In the genomic region with DNA sequence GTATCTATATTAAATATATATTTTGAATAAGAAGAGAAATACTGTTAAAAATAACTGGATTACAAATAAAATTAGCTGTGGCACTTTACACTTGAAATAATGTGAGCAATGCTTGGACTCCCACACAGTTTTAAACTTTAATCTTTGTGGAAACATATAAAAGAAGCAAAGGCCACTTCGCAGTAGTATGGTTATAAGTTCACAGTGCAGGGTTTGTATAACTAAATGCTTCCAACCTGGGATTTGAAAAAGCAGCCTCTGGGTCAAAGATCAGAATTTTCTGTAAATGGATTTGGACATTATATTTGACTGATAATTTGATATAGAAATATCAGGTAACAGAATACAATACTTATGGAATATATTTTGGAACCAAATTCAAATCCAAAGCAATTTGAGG, we compare ENCODE assay signal across 35 cellular contexts.
"Had no signal": no experiment of that assay in that cellular context is flagged by ENCODE, and none has a peak within 500 bp of the region (broad histone marks: within the 10 kb centered on the region; RNA-seq: fewer than 3 reads in every experiment).

No MANE protein-coding gene starts in this region.

- H3K27ac ChIP-seq: adrenal gland, brain microvascular endothelial cell, breast epithelium, VCaP had no signal

- H3K4me1 ChIP-seq: adrenal gland, breast epithelium had no signal

- H3K4me1 Mint-ChIP-seq: activated B cell treated with CpG ODN at 0.5 μM for 24 hours; activated naive CD8-positive, alpha-beta T cell treated with anti-CD3 and anti-CD28 coated beads for 36 hours; activated T-helper 17 cell treated with anti-CD3 and anti-CD28 coated beads, Interleukin-2, amount 50 U/mL, for 72 hours had no signal

- H3K27me3 Mint-ChIP-seq: activated B cell treated with CpG ODN at 0.5 μM for 24 hours; activated CD4-positive, alpha-beta memory T cell treated with anti-CD3 and anti-CD28 coated beads for 36 hours; activated CD8-positive, alpha-beta T cell treated with anti-CD3 and anti-CD28 coated beads for 36 hours; activated naive CD8-positive, alpha-beta T cell treated with anti-CD3 and anti-CD28 coated beads for 36 hours; activated T-helper 17 cell treated with anti-CD3 and anti-CD28 coated beads, Interleukin-2, amount 50 U/mL, for 72 hours had no signal

- H3K36me3 ChIP-seq: adrenal gland, brain microvascular endothelial cell, breast epithelium had no signal

- H3K27ac Mint-ChIP-seq: activated B cell treated with CpG ODN at 0.5 μM for 24 hours; activated CD4-positive, alpha-beta memory T cell treated with anti-CD3 and anti-CD28 coated beads for 36 hours; activated CD4-positive, alpha-beta T cell treated with anti-CD3 and anti-CD28 coated beads, Interleukin-2, amount 10 ng/mL, durations not matched to agents 24 days and 14 days; activated CD8-positive, alpha-beta T cell treated with anti-CD3 and anti-CD28 coated beads for 36 hours; activated naive CD4-positive, alpha-beta T cell treated with anti-CD3 and anti-CD28 coated beads for 36 hours; activated naive CD4-positive, alpha-beta T cell treated with anti-CD3 and anti-CD28 coated beads, Interleukin-2, amount 50 U/mL, for 72 hours; activated naive CD8-positive, alpha-beta T cell treated with anti-CD3 and anti-CD28 coated beads for 36 hours; activated T-cell treated with anti-CD3 and anti-CD28 coated beads, Interleukin-2, amount 50 U/mL, for 72 hours; activated T-helper 1 cell treated with anti-CD3 and anti-CD28 coated beads, Interleukin-12 subunit alpha, Interleukin-12 subunit beta, Interleukin-2, Interleukin-4 antibody, amounts not matched to agents 30 ng/mL and 10 ng/mL and 1 ng/mL, durations not matched to agents 14 hours and 24 hours and 36 hours; activated T-helper 17 cell treated with anti-CD3 and anti-CD28 coated beads, Interleukin-2, amount 50 U/mL, for 72 hours; T-helper 1 cell treated with Interleukin-12 subunit alpha and Interleukin-12 subunit beta and Interleukin-4 antibody, amounts not matched to agents 30 μg/mL and 1 μg/mL, for 36 hours; T-helper 2 cell treated with Interferon-gamma antibody and Interleukin-4, amounts not matched to agents 5 μg/mL and 100 μg/mL, for 36 hours had no signal

- DNase-seq: activated B cell treated with CpG ODN at 0.5 μM for 24 hours; activated CD4-positive, alpha-beta memory T cell treated with anti-CD3 and anti-CD28 coated beads for 36 hours; activated CD4-positive, alpha-beta T cell treated with anti-CD3 and anti-CD28 coated beads for 4 hours; activated CD4-positive, alpha-beta T cell treated with anti-CD3 and anti-CD28 coated beads, Interleukin-2, amount 10 ng/mL, durations not matched to agents 24 days and 14 days; activated CD4-positive, alpha-beta T cell treated with anti-CD3 and anti-CD28 coated beads, Interleukin-2, amount 50 U/mL, for 1 hour; activated CD4-positive, alpha-beta T cell treated with anti-CD3 and anti-CD28 coated beads, Interleukin-2, amount 50 U/mL, for 4 hours; activated CD4-positive, CD25-positive, alpha-beta regulatory T cell treated with anti-CD3 and anti-CD28 coated beads, Interleukin-2, amount 50 U/mL, for 72 hours; activated CD8-positive, alpha-beta memory T cell treated with anti-CD3 and anti-CD28 coated beads, Interleukin-2, amount 50 U/mL, for 4 hours; activated CD8-positive, alpha-beta T cell treated with anti-CD3 and anti-CD28 coated beads for 36 hours; activated effector memory CD4-positive, alpha-beta T cell treated with anti-CD3 and anti-CD28 coated beads, Interleukin-2, amount 50 U/mL, for 16 hours; activated gamma-delta T cell treated with Interleukin-2 at 50 U/mL for 16 hours; activated naive CD4-positive, alpha-beta T cell; activated naive CD4-positive, alpha-beta T cell treated with anti-CD3 and anti-CD28 coated beads for 36 hours; activated naive CD4-positive, alpha-beta T cell treated with anti-CD3 and anti-CD28 coated beads, Interleukin-2, amount 50 U/mL, for 16 hours; activated naive CD8-positive, alpha-beta T cell treated with anti-CD3 and anti-CD28 coated beads for 36 hours; activated T-cell treated with anti-CD3 and anti-CD28 coated beads for 4 hours; activated T-cell treated with anti-CD3 and anti-CD28 coated beads, Interleukin-2, amount 50 U/mL, for 1 hour; activated T-cell treated with anti-CD3 and anti-CD28 coated beads, Interleukin-2, amount 50 U/mL, for 4 hours; activated T-cell treated with anti-CD3 and anti-CD28 coated beads, Interleukin-2, amount 50 U/mL, for 72 hours; adrenal gland; amniotic stem cell; aorta; body of pancreas; brain microvascular endothelial cell; central memory CD4-positive, alpha-beta T cell; T-helper 1 cell; T-helper 2 cell; T-helper 9 cell had no signal

- H3K9me3 Mint-ChIP-seq: activated B cell treated with CpG ODN at 0.5 μM for 24 hours; activated CD4-positive, alpha-beta memory T cell treated with anti-CD3 and anti-CD28 coated beads for 36 hours; activated CD4-positive, alpha-beta T cell treated with anti-CD3 and anti-CD28 coated beads, Interleukin-2, amount 10 ng/mL, durations not matched to agents 24 days and 14 days; activated CD8-positive, alpha-beta T cell treated with anti-CD3 and anti-CD28 coated beads for 36 hours; activated naive CD4-positive, alpha-beta T cell treated with anti-CD3 and anti-CD28 coated beads for 36 hours; activated naive CD4-positive, alpha-beta T cell treated with anti-CD3 and anti-CD28 coated beads, Interleukin-2, amount 50 U/mL, for 72 hours; activated T-cell treated with anti-CD3 and anti-CD28 coated beads, Interleukin-2, amount 50 U/mL, for 4 hours; activated T-helper 1 cell treated with anti-CD3 and anti-CD28 coated beads, Interleukin-12 subunit alpha, Interleukin-12 subunit beta, Interleukin-2, Interleukin-4 antibody, amounts not matched to agents 30 ng/mL and 10 ng/mL and 1 ng/mL, durations not matched to agents 14 hours and 24 hours and 36 hours; activated T-helper 17 cell treated with anti-CD3 and anti-CD28 coated beads, Interleukin-2, amount 50 U/mL, for 72 hours; T-helper 1 cell treated with Interleukin-12 subunit alpha and Interleukin-12 subunit beta and Interleukin-4 antibody, amounts not matched to agents 30 μg/mL and 1 μg/mL, for 36 hours; T-helper 2 cell treated with Interferon-gamma antibody and Interleukin-4, amounts not matched to agents 5 μg/mL and 100 μg/mL, for 36 hours had no signal

- H3K4me3 ChIP-seq: adrenal gland, body of pancreas, breast epithelium had no signal

- H3K9me3 ChIP-seq: adrenal gland, body of pancreas, breast epithelium had no signal

- H3K36me3 Mint-ChIP-seq: activated CD4-positive, alpha-beta memory T cell treated with anti-CD3 and anti-CD28 coated beads for 36 hours; activated naive CD4-positive, alpha-beta T cell treated with anti-CD3 and anti-CD28 coated beads, Interleukin-2, amount 50 U/mL, for 72 hours had no signal

- ATAC-seq: activated CD8-positive, alpha-beta T cell treated with anti-CD3 and anti-CD28 coated beads for 36 hours; activated naive CD4-positive, alpha-beta T cell treated with anti-CD3 and anti-CD28 coated beads, Interleukin-2, amount 50 U/mL, for 72 hours; activated T-cell treated with anti-CD3 and anti-CD28 coated beads, Interleukin-2, amount 50 U/mL, for 4 hours; activated T-cell treated with anti-CD3 and anti-CD28 coated beads, Interleukin-2, amount 50 U/mL, for 72 hours; activated T-helper 17 cell treated with anti-CD3 and anti-CD28 coated beads, Interleukin-2, amount 50 U/mL, for 72 hours; body of pancreas had no signal

- H3K27me3 ChIP-seq: adrenal gland, body of pancreas, brain microvascular endothelial cell, breast epithelium had no signal

- H3K4me3 Mint-ChIP-seq: activated B cell treated with CpG ODN at 0.5 μM for 24 hours; activated CD4-positive, alpha-beta memory T cell treated with anti-CD3 and anti-CD28 coated beads for 36 hours; activated CD4-positive, alpha-beta T cell treated with anti-CD3 and anti-CD28 coated beads, Interleukin-2, amount 10 ng/mL, durations not matched to agents 24 days and 14 days; activated CD8-positive, alpha-beta T cell treated with anti-CD3 and anti-CD28 coated beads for 36 hours; activated naive CD4-positive, alpha-beta T cell treated with anti-CD3 and anti-CD28 coated beads for 36 hours; activated naive CD8-positive, alpha-beta T cell treated with anti-CD3 and anti-CD28 coated beads for 36 hours; activated T-cell treated with anti-CD3 and anti-CD28 coated beads, Interleukin-2, amount 50 U/mL, for 4 hours; activated T-cell treated with anti-CD3 and anti-CD28 coated beads, Interleukin-2, amount 50 U/mL, for 72 hours; activated T-helper 1 cell treated with anti-CD3 and anti-CD28 coated beads, Interleukin-12 subunit alpha, Interleukin-12 subunit beta, Interleukin-2, Interleukin-4 antibody, amounts not matched to agents 30 ng/mL and 10 ng/mL and 1 ng/mL, durations not matched to agents 14 hours and 24 hours and 36 hours; activated T-helper 17 cell treated with anti-CD3 and anti-CD28 coated beads, Interleukin-2, amount 50 U/mL, for 72 hours; T-helper 1 cell treated with Interleukin-12 subunit alpha and Interleukin-12 subunit beta and Interleukin-4 antibody, amounts not matched to agents 30 μg/mL and 1 μg/mL, for 36 hours; T-helper 2 cell treated with Interferon-gamma antibody and Interleukin-4, amounts not matched to agents 5 μg/mL and 100 μg/mL, for 36 hours had no signal
